31 cellular contexts compared by ENCODE assay signal in the genomic region with DNA sequence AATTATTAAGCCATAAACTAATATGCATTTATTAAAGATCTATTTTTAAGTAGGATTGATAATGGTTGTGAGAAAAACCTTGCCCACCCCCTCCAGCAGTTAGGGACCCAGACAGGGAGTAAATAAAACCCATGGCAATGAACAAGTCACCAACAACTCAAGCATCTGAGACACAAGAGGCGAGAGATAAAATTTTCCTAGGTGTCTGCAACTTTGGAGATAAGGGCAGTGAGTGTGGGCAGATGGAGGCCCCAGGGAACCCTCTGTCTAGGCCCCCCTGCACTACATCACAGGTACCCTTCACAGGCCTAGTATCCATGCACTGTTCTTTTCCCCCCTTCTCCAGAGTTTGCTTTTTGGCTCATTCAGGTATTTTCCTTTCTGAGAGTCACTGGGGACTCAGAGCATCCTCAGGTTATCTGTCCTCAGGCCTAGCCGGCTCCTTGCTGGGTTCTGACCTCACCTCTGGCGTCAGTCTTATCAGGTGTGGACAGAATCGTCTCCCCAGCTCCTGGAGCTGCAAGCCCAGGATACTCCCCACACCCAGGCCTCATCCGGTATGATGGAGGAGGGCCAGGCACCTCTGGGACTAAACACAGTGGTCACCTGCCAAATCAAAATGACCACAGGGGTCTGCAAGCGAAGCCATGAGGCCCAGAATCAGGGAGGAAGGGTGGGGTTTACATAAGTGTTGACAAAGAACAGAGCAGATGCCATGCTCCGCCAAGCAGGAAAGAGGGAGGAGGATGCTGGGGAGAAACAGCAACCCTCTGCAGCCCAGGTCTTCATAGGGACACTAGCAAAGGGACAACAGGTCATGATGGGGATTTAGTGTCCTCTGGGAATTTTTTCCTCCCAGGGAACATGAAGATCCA. TPM values are rescaled to one million over a fixed set of nuclear protein-coding genes. Genes with fewer than 3 reads are reported as not detected.
A peak's percentile ranks its signal among the peaks of the same experiment; 100 is the strongest.
DNase-seq lines count a peak whose midpoint lies in the region; ATAC-seq and TF ChIP-seq lines count a peak whose summit lies in the region.
"Had no signal": no experiment of that assay in that cellular context is flagged by ENCODE, and none has a peak within 500 bp of the region (broad histone marks: within the 10 kb centered on the region; RNA-seq: fewer than 3 reads in every experiment).

No MANE protein-coding gene starts in this region.

- no peak overlapping the region for H2AFZ ChIP-seq in mesenchymal stem cell (ENCODE audit: low read depth, low read length)

- no peaks in the 10 kb centered on the region for H3K36me3 ChIP-seq in CD8-positive, alpha-beta memory T cell (ENCODE audit: insufficient read depth, low read length)
- H3K36me3 ChIP-seq in mesenchymal stem cell (ENCODE audit: control insufficient read depth in 1 of 2, insufficient read depth in 2 of 2, low read depth in 1 of 2, low read length in 2 of 2) = no peaks in the 10 kb centered on the region
- H3K36me3 ChIP-seq: thyroid gland, vagina had no signal

- no peak overlapping the region for H3K27ac Mint-ChIP-seq in CD8-positive, alpha-beta memory T cell
- H3K27ac Mint-ChIP-seq in natural killer cell treated with Interleukin-12 subunit alpha and Interleukin-12 subunit beta and Interleukin-15 and Interleukin-18, amount 100 ng/mL, for 72 hours = no peak overlapping the region
- H3K27ac Mint-ChIP-seq: activated naive CD4-positive, alpha-beta T cell treated with anti-CD3 and anti-CD28 coated beads, Interleukin-2, amount 50 U/mL, for 24 hours; natural killer cell; stimulated activated naive CD8-positive, alpha-beta T cell treated with anti-CD3 and anti-CD28 coated beads, Interleukin-15, amount 100 ng/mL, for 72 hours had no signal

- H4K8ac ChIP-seq in mesenchymal stem cell (ENCODE audit: low read length) = peak overlapping the region; percentile 25

- no peak overlapping the region for H2BK5ac ChIP-seq in mesenchymal stem cell (ENCODE audit: low read depth, low read length, poor library complexity, severe bottlenecking)

- H3K4me3 ChIP-seq in CD8-positive, alpha-beta memory T cell (ENCODE audit: low read length) = no peak overlapping the region
- H3K4me3 ChIP-seq in fibroblast of villous mesenchyme (ENCODE audit: low read depth, low read length) (no peak overlapping the region), mesenchymal stem cell (ENCODE audit: insufficient read depth in 1 of 2, low read depth in 1 of 2, low read length in 2 of 2) (no peak overlapping the region)
- H3K4me3 ChIP-seq: A549, smooth muscle cell, thyroid gland, vagina had no signal

- peaks cover 8% of the 10 kb centered on the region for H3K4me1 ChIP-seq in CD8-positive, alpha-beta memory T cell (ENCODE audit: insufficient read depth, low read length)
- peaks cover 8% of the 10 kb centered on the region for H3K4me1 ChIP-seq in mesenchymal stem cell (ENCODE audit: control insufficient read depth, insufficient read depth, low read depth, low read length)

- H2BK15ac ChIP-seq in mesenchymal stem cell (ENCODE audit: low read depth, poor library complexity, severe bottlenecking) = peak overlapping the region; percentile 37

- H3K4ac ChIP-seq in mesenchymal stem cell (ENCODE audit: low read depth in 1 of 2, low read length in 2 of 2) = no peak overlapping the region

- no peak for DNase-seq in CD8-positive, alpha-beta memory T cell
- DNase-seq in NCI-H69 (lab: John Stamatoyannopoulos, UW) (peak; percentile 35), fibroblast of villous mesenchyme (ENCODE audit: low read depth) (peak; percentile 47), mesenchymal stem cell (no peak), SIG-M5 treated with dmso at 0.1 percent for 504 hours (lab: John Stamatoyannopoulos, UW; ENCODE audit: unreplicated experiment) (no peak), NCI-H2171 (lab: John Stamatoyannopoulos, UW) (no peak)
- DNase-seq in natural killer cell treated with Interleukin-12 subunit alpha and Interleukin-12 subunit beta and Interleukin-15 and Interleukin-18, amount 100 ng/mL, for 72 hours (ENCODE audit: low spot score) = no peak
- DNase-seq: activated CD4-positive, alpha-beta T cell treated with anti-CD3 and anti-CD28 coated beads for 48 hours; activated T-cell treated with anti-CD3 and anti-CD28 coated beads for 4 hours; amniotic stem cell; glutamatergic neuron; GOT3; islet precursor cell; natural killer cell; NCI-H1694; NCI-H524; SIG-M5; stimulated activated CD4-positive, alpha-beta T cell treated with anti-CD3 and anti-CD28 coated beads, Interleukin-1b, Interleukin-23, amount 100 ng/mL, for 48 hours; stimulated activated CD8-positive, alpha-beta memory T cell treated with anti-CD3 and anti-CD28 coated beads, Interleukin-4, amount 100 ng/mL, for 48 hours; stimulated activated naive CD8-positive, alpha-beta T cell treated with anti-CD3 and anti-CD28 coated beads, Interleukin-15, amount 100 ng/mL, for 72 hours; SW 1271; T-helper 9 cell; thyroid gland had no signal

- no peak overlapping the region for H3K4me3 Mint-ChIP-seq in CD8-positive, alpha-beta memory T cell
- no peak overlapping the region for H3K4me3 Mint-ChIP-seq in natural killer cell treated with Interleukin-12 subunit alpha and Interleukin-12 subunit beta and Interleukin-15 and Interleukin-18, amount 100 ng/mL, for 72 hours
- H3K4me3 Mint-ChIP-seq: activated naive CD4-positive, alpha-beta T cell treated with anti-CD3 and anti-CD28 coated beads, Interleukin-2, amount 50 U/mL, for 24 hours; natural killer cell; stimulated activated naive CD8-positive, alpha-beta T cell treated with anti-CD3 and anti-CD28 coated beads, Interleukin-15, amount 100 ng/mL, for 72 hours had no signal

- H3K79me1 ChIP-seq in mesenchymal stem cell (replicated peaks; ENCODE audit: low read length, poor library complexity, severe bottlenecking) = no peaks in the 10 kb centered on the region

- H3K9me3 ChIP-seq in CD8-positive, alpha-beta memory T cell (ENCODE audit: low read length) = no peaks in the 10 kb centered on the region
- no peaks in the 10 kb centered on the region for H3K9me3 ChIP-seq in mesenchymal stem cell (ENCODE audit: control insufficient read depth, low read length)
- H3K9me3 ChIP-seq: A549, thyroid gland, vagina had no signal

- H4K91ac ChIP-seq in mesenchymal stem cell (ENCODE audit: low read length) = no peak overlapping the region

- no peak for ATAC-seq in HG03039 (IDR thresholded peaks at IDR 0.05; ENCODE audit: unreplicated experiment)
- ATAC-seq in natural killer cell treated with Interleukin-12 subunit alpha and Interleukin-12 subunit beta and Interleukin-15 and Interleukin-18, amount 100 ng/mL, for 72 hours = no peak
- ATAC-seq: A549; natural killer cell; Panc1; stimulated activated naive CD8-positive, alpha-beta T cell treated with anti-CD3 and anti-CD28 coated beads, Interleukin-15, amount 100 ng/mL, for 72 hours had no signal

- no peaks in the 10 kb centered on the region for H3K9me3 Mint-ChIP-seq in CD8-positive, alpha-beta memory T cell
- no peaks in the 10 kb centered on the region for H3K9me3 Mint-ChIP-seq in natural killer cell treated with Interleukin-12 subunit alpha and Interleukin-12 subunit beta and Interleukin-15 and Interleukin-18, amount 100 ng/mL, for 72 hours
- H3K9me3 Mint-ChIP-seq: activated naive CD4-positive, alpha-beta T cell treated with anti-CD3 and anti-CD28 coated beads, Interleukin-2, amount 50 U/mL, for 24 hours; IgD-negative memory B cell; natural killer cell; stimulated activated naive CD8-positive, alpha-beta T cell treated with anti-CD3 and anti-CD28 coated beads, Interleukin-15, amount 100 ng/mL, for 72 hours had no signal

- CTCF ChIA-PET in CD8-positive, alpha-beta memory T cell (lab: Charles Lee) = interaction anchor here (2.0 to 2.5 kb wide), 2 partner anchors 21 to 28 kb away, joined by 5 to 8 read pairs; no protein-coding TSS in a partner anchor

- peak overlapping the region; percentile 6 for H3K27ac ChIP-seq in CD8-positive, alpha-beta memory T cell (ENCODE audit: low read depth, low read length)
- H3K27ac ChIP-seq in mesenchymal stem cell (ENCODE audit: low read length, poor library complexity, severe bottlenecking) = no peak overlapping the region
- H3K27ac ChIP-seq: A549, thyroid gland, vagina, VCaP had no signal

- no peaks in the 10 kb centered on the region for H3K27me3 Mint-ChIP-seq in CD8-positive, alpha-beta memory T cell
- peaks cover 0 to 1% of the 10 kb centered on the region in 2 donors for H3K27me3 Mint-ChIP-seq in natural killer cell treated with Interleukin-12 subunit alpha and Interleukin-12 subunit beta and Interleukin-15 and Interleukin-18, amount 100 ng/mL, for 72 hours
- H3K27me3 Mint-ChIP-seq: activated naive CD4-positive, alpha-beta T cell treated with anti-CD3 and anti-CD28 coated beads, Interleukin-2, amount 50 U/mL, for 24 hours; IgD-negative memory B cell; stimulated activated naive CD8-positive, alpha-beta T cell treated with anti-CD3 and anti-CD28 coated beads, Interleukin-15, amount 100 ng/mL, for 72 hours had no signal

- H3K14ac ChIP-seq in mesenchymal stem cell (ENCODE audit: low read length in 2 of 2) = peak overlapping the region in 1 of 2 experiments; percentile 26

- H3K9ac ChIP-seq in mesenchymal stem cell (ENCODE audit: low read length) = no peak overlapping the region

- H3K4me1 Mint-ChIP-seq in CD8-positive, alpha-beta memory T cell = peaks cover 11 to 14% (median 13%) of the 10 kb centered on the region in 3 donors
- H3K4me1 Mint-ChIP-seq in natural killer cell treated with Interleukin-12 subunit alpha and Interleukin-12 subunit beta and Interleukin-15 and Interleukin-18, amount 100 ng/mL, for 72 hours (ENCODE audit: low read depth in 2 of 2) = peaks cover 1 to 6% of the 10 kb centered on the region in 2 donors
- H3K4me1 Mint-ChIP-seq: activated naive CD4-positive, alpha-beta T cell treated with anti-CD3 and anti-CD28 coated beads, Interleukin-2, amount 50 U/mL, for 24 hours; natural killer cell had no signal

- no peak overlapping the region for H2BK120ac ChIP-seq in mesenchymal stem cell (ENCODE audit: low read depth, low read length)

- POLR2A ChIA-PET in CD8-positive, alpha-beta memory T cell (lab: Charles Lee) = interaction anchor here (1.2 kb wide), 1 partner anchor 554 kb away, joined by 5 read pairs; a partner anchor contains a TSS

- peak overlapping the region; percentile 6 to 38 for H2BK12ac ChIP-seq in mesenchymal stem cell (ENCODE audit: low read length in 2 of 2)

- peak overlapping the region in 1 of 2 experiments; percentile 28 for H3K18ac ChIP-seq in mesenchymal stem cell (ENCODE audit: low read depth in 1 of 2, low read length in 2 of 2)

- TF ChIP-seq CTCF in fibroblast of villous mesenchyme (IDR thresholded peaks at IDR 0.05; ENCODE audit: insufficient read depth, low read depth, low read length) = no peak

- H3K27me3 ChIP-seq in CD8-positive, alpha-beta memory T cell (ENCODE audit: insufficient read depth, low read length, poor library complexity, severe bottlenecking) = no peaks in the 10 kb centered on the region
- no peaks in the 10 kb centered on the region for H3K27me3 ChIP-seq in mesenchymal stem cell (ENCODE audit: control insufficient read depth in 1 of 2, insufficient read depth in 1 of 2, low read length in 2 of 2)
- H3K27me3 ChIP-seq: thyroid gland, vagina had no signal

- 59% methylated on average over 7 of the region's 7 CpGs for WGBS in mesenchymal stem cell

- no peaks in the 10 kb centered on the region for H3K36me3 Mint-ChIP-seq in CD8-positive, alpha-beta memory T cell
- no peaks in the 10 kb centered on the region for H3K36me3 Mint-ChIP-seq in natural killer cell treated with Interleukin-12 subunit alpha and Interleukin-12 subunit beta and Interleukin-15 and Interleukin-18, amount 100 ng/mL, for 72 hours
- H3K36me3 Mint-ChIP-seq: activated naive CD4-positive, alpha-beta T cell treated with anti-CD3 and anti-CD28 coated beads, Interleukin-2, amount 50 U/mL, for 24 hours; IgD-negative memory B cell; natural killer cell had no signal

- H2AK5ac ChIP-seq in mesenchymal stem cell (ENCODE audit: low read length, severe bottlenecking) = no peak overlapping the region

- no peak overlapping the region for H3K23ac ChIP-seq in mesenchymal stem cell (ENCODE audit: low read length in 2 of 2)

- no peak overlapping the region for H3K4me2 ChIP-seq in mesenchymal stem cell (ENCODE audit: low read length, poor library complexity, severe bottlenecking)
- H3K4me2 ChIP-seq: A549, smooth muscle cell had no signal

RNA-seq across cellular contexts. Expression of a gene that starts 50.4 kb away (rescaled TPM):
- 100 to 1,000 TPM; 125 to 126 TPM for total RNA-seq in CD8-positive, alpha-beta memory T cell
- 62.1 TPM for polyA plus RNA-seq in CD8-positive, alpha-beta memory T cell
- 108 and 175 TPM in 2 replicates for total RNA-seq in fibroblast of villous mesenchyme
- polyA plus RNA-seq in mesenchymal stem cell (2013, experiment 1 of 2) = 87.8 TPM
- polyA plus RNA-seq in mesenchymal stem cell (2013, experiment 2 of 2) = 78.4 TPM
- 100 to 1,000 TPM; 303 to 324 TPM for total RNA-seq in natural killer cell treated with Interleukin-12 subunit alpha and Interleukin-12 subunit beta and Interleukin-15 and Interleukin-18, amount 100 ng/mL, for 72 hours

Comparison
In these comparisons a context has a peak if more than half of its experiments do, and no peak if none do; other contexts are left out.
1. DNase-seq: peak in NCI-H69 (single experiment) and fibroblast of villous mesenchyme (single experiment); none in CD8-positive, alpha-beta memory T cell (0 of 5), mesenchymal stem cell (single experiment), SIG-M5 treated with dmso at 0.1 percent for 504 hours (single experiment), NCI-H2171 (single experiment) and natural killer cell treated with Interleukin-12 subunit alpha and Interleukin-12 subunit beta and Interleukin-15 and Interleukin-18, amount 100 ng/mL, for 72 hours (single experiment).